Comparison of ENCODE assay signal across 7 cellular contexts in genomic region chr19:34269968-34270621, GRCh38. TPM values are rescaled to one million over a fixed set of nuclear protein-coding genes. Genes with fewer than 3 reads are reported as not detected.
DNase-seq lines count a peak whose midpoint lies in the region; TF ChIP-seq lines count a peak whose summit lies in the region.

No MANE protein-coding gene starts in this region.

- no peaks in the 10 kb centered on the region for H3K27me3 ChIP-seq in HL-60 (ENCODE audit: insufficient read depth, poor library complexity, severe bottlenecking)
- H3K27me3 ChIP-seq in brain microvascular endothelial cell (replicated peaks): no peaks in the 10 kb centered on the region
- no peaks in the 10 kb centered on the region for H3K27me3 ChIP-seq in kidney epithelial cell (ENCODE audit: control insufficient read depth, insufficient read depth, low read length)

- H3K4me3 ChIP-seq in HL-60 (replicated peaks; ENCODE audit: insufficient read depth, low read length): no peak overlapping the region
- H3K4me3 ChIP-seq in brain microvascular endothelial cell (ENCODE audit: low read depth, low read length): peak overlapping the region; percentile 9
- H3K4me3 ChIP-seq in kidney epithelial cell (ENCODE audit: low read depth, low read length): no peak overlapping the region

- peaks cover 5% of the 10 kb centered on the region for H3K36me3 ChIP-seq in brain microvascular endothelial cell (replicated peaks)
- peaks cover 1% of the 10 kb centered on the region for H3K36me3 ChIP-seq in kidney epithelial cell (ENCODE audit: control insufficient read depth, insufficient read depth, low read length)

- H3K27ac ChIP-seq in HL-60 (replicated peaks) (peak overlapping the region; percentile 23; the same call in 1 of the 2 replicates), brain microvascular endothelial cell (peak overlapping the region; percentile 68)

- in situ Hi-C loops in brain microvascular endothelial cell (cut with HindIII; ENCODE audit: low pct_ligation_motif_present, low sequenced_read_pairs): no loop called here

- TF ChIP-seq CTCF in HL-60 (IDR thresholded peaks at IDR 0.05; ENCODE audit: insufficient read depth, low read length) (no peak), brain microvascular endothelial cell (IDR thresholded peaks at IDR 0.05; ENCODE audit: low read depth, low read length, missing control alignments) (no peak), kidney epithelial cell (IDR thresholded peaks at IDR 0.05; ENCODE audit: insufficient read depth, low read length, poor library complexity, severe bottlenecking) (no peak)

- DNase-seq in GM19238 (ENCODE audit: insufficient read length, low spot score): peak; percentile 45
- peak in 1 of 2 experiments; percentile 70 for DNase-seq in HL-60 (ENCODE audit: low read depth in 1 of 2, low spot score in 1 of 2)
- peak; percentile 58 for DNase-seq in UCSD-AML1 (lab: John Stamatoyannopoulos, UW; ENCODE audit: unreplicated experiment)
- DNase-seq in brain microvascular endothelial cell: peak; percentile 48
- DNase-seq in kidney epithelial cell (ENCODE audit: low read depth): peak; percentile 68
- DNase-seq in stimulated activated CD4-positive, alpha-beta T cell treated with anti-CD3 and anti-CD28 coated beads, Interleukin-2, amount 100 ng/mL, for 4 hours (ENCODE audit: low read depth): peak; percentile 52
- no peak for DNase-seq in NCI-H82 treated with DMSO at 0.1 percent for 48 hours (lab: John Stamatoyannopoulos, UW; ENCODE audit: unreplicated experiment)

RNA-seq across cellular contexts. Expression of gene GARRE1, which starts 15.7 kb away (rescaled TPM):
- 14.8 and 18.6 TPM in 2 replicates for total RNA-seq in kidney epithelial cell
